In genomic region chr4:20122198-20122988, GRCh38 we compare ENCODE assay signal across 2 cellular contexts.
TF ChIP-seq lines count a peak whose summit lies in the region.

No MANE protein-coding gene starts in this region.

TF ChIP-seq in HepG2, 621 proteins besides CTCF, POLR2A, EP300 and RAD21:
- TF ChIP-seq MAFK (conservative IDR thresholded peaks at IDR 0.05 in 1 of 2, IDR thresholded peaks at IDR 0.05 in 1 of 2; ENCODE audit: low read length in 2 of 2): peak; percentile 73 to 90
- TF ChIP-seq MAFF (IDR thresholded peaks at IDR 0.05; ENCODE audit: low read depth, low read length): peak; percentile 86
- TF ChIP-seq GATA4 (IDR thresholded peaks at IDR 0.05; ENCODE audit: borderline replicate concordance, low read depth): no peak
- TF ChIP-seq ZNF777 (CRISPR knock-in tag; IDR thresholded peaks at IDR 0.05): no peak

TF ChIP-seq in H1, 55 proteins besides CTCF, POLR2A, EP300 and RAD21:
- no peak for TF ChIP-seq SAP30 (IDR thresholded peaks at IDR 0.05; ENCODE audit: insufficient read depth, insufficient replicate concordance, low read length)
- 0 out of 2 replicates have a peak, but pooled peaks have one; percentile 22 for TF ChIP-seq MAFK (IDR thresholded peaks at IDR 0.05; ENCODE audit: low read depth, low read length)
- TF ChIP-seq KDM5A (IDR thresholded peaks at IDR 0.05; ENCODE audit: low read length): no peak
TF ChIP-seq in H1: peak in this region for 1.
